In the genomic region with DNA sequence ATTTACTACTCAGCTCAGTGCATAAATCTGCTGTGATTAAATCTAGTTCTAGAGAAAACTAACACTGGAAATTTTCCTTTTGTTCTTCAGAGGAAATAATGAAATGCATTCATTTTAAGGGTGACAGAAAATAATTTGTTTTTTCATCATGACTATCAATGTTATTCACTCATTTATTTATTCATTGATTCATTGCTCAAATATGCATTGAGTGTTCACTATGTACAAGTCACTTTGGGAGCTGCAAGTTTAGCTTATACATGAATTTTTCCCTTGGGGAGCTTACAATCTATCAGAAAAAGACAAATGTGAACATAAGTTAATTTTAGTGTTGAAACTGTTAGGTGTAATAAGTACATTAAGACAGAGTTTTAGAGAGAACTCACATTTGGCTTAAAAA, we compare ENCODE assay signal across 32 cellular contexts.
"Had no signal": no experiment of that assay in that cellular context is flagged by ENCODE, and none has a peak within 500 bp of the region (broad histone marks: within the 10 kb centered on the region; RNA-seq: fewer than 3 reads in every experiment).

No MANE protein-coding gene starts in this region.

- H3K36me3 Mint-ChIP-seq: activated CD4-positive, alpha-beta memory T cell treated with anti-CD3 and anti-CD28 coated beads for 36 hours; activated CD8-positive, alpha-beta memory T cell treated with anti-CD3 and anti-CD28 coated beads, Interleukin-2, amount 10 ng/mL, durations not matched to agents 7 days and 5 days; activated naive CD4-positive, alpha-beta T cell treated with anti-CD3 and anti-CD28 coated beads, Interleukin-2, amount 50 U/mL, for 24 hours; activated naive CD8-positive, alpha-beta T cell treated with anti-CD3 and anti-CD28 coated beads for 36 hours had no signal

- ATAC-seq: activated CD4-positive, alpha-beta T cell treated with anti-CD3 and anti-CD28 coated beads for 36 hours; activated CD8-positive, alpha-beta memory T cell treated with anti-CD3 and anti-CD28 coated beads, Interleukin-2, amount 10 ng/mL, durations not matched to agents 7 days and 5 days; activated CD8-positive, alpha-beta T cell treated with anti-CD3 and anti-CD28 coated beads, Interleukin-2, amount 10 ng/mL, durations not matched to agents 7 days and 5 days; activated naive CD8-positive, alpha-beta T cell treated with anti-CD3 and anti-CD28 coated beads, Interleukin-2, amount 50 U/mL, for 24 hours; effector memory CD8-positive, alpha-beta T cell; gastroesophageal sphincter; heart right ventricle had no signal

- H3K27ac ChIP-seq: adrenal gland, ascending aorta, brain microvascular endothelial cell, epithelial cell of prostate, esophagus squamous epithelium, gastroesophageal sphincter, heart right ventricle, hepatocyte had no signal

- H3K4me1 ChIP-seq: adrenal gland, ascending aorta, esophagus squamous epithelium, gastroesophageal sphincter, heart right ventricle had no signal

- H3K4me3 ChIP-seq: adrenal gland, ascending aorta, esophagus squamous epithelium, gastroesophageal sphincter, heart right ventricle, hepatocyte had no signal

- H3K9me3 ChIP-seq: adrenal gland, esophagus squamous epithelium, gastroesophageal sphincter had no signal

- DNase-seq: activated CD4-positive, alpha-beta memory T cell treated with anti-CD3 and anti-CD28 coated beads for 36 hours; activated CD4-positive, alpha-beta T cell treated with anti-CD3 and anti-CD28 coated beads for 36 hours; activated CD4-positive, alpha-beta T cell treated with anti-CD3 and anti-CD28 coated beads, Interleukin-2, amount 10 ng/mL, durations not matched to agents 24 days and 14 days; activated CD4-positive, CD25-positive, alpha-beta regulatory T cell; activated CD4-positive, CD25-positive, alpha-beta regulatory T cell treated with anti-CD3 and anti-CD28 coated beads, Interleukin-2, amount 50 U/mL, for 72 hours; activated CD8-positive, alpha-beta memory T cell treated with anti-CD3 and anti-CD28 coated beads, Interleukin-2, amount 10 ng/mL, durations not matched to agents 7 days and 5 days; activated CD8-positive, alpha-beta memory T cell treated with anti-CD3 and anti-CD28 coated beads, Interleukin-2, amount 50 U/mL, for 4 hours; activated CD8-positive, alpha-beta T cell treated with anti-CD3 and anti-CD28 coated beads, Interleukin-2, amount 10 ng/mL, durations not matched to agents 7 days and 5 days; activated effector memory CD4-positive, alpha-beta T cell treated with anti-CD3 and anti-CD28 coated beads, Interleukin-2, amount 50 U/mL, for 16 hours; activated naive CD4-positive, alpha-beta T cell treated with anti-CD3 and anti-CD28 coated beads for 36 hours; activated naive CD8-positive, alpha-beta T cell treated with anti-CD3 and anti-CD28 coated beads for 36 hours; activated naive CD8-positive, alpha-beta T cell treated with anti-CD3 and anti-CD28 coated beads, Interleukin-2, amount 50 U/mL, for 24 hours; activated T-cell treated with anti-CD3 and anti-CD28 coated beads, Interleukin-2, amount 50 U/mL, for 1 hour; activated T-cell treated with anti-CD3 and anti-CD28 coated beads, Interleukin-2, amount 50 U/mL, for 48 hours; adrenal gland; brain microvascular endothelial cell; caudate nucleus; cortex of kidney; dermis blood vessel endothelial cell; effector CD4-positive, alpha-beta T cell; effector memory CD8-positive, alpha-beta T cell; esophagus squamous epithelium; foreskin melanocyte; heart right ventricle; T-helper 2 cell had no signal

- H3K4me3 Mint-ChIP-seq: activated CD4-positive, alpha-beta memory T cell treated with anti-CD3 and anti-CD28 coated beads for 36 hours; activated CD4-positive, alpha-beta T cell treated with anti-CD3 and anti-CD28 coated beads for 36 hours; activated CD4-positive, alpha-beta T cell treated with anti-CD3 and anti-CD28 coated beads, Interleukin-2, amount 10 ng/mL, durations not matched to agents 24 days and 14 days; activated CD8-positive, alpha-beta memory T cell treated with anti-CD3 and anti-CD28 coated beads, Interleukin-2, amount 10 ng/mL, durations not matched to agents 7 days and 5 days; activated CD8-positive, alpha-beta T cell treated with anti-CD3 and anti-CD28 coated beads, Interleukin-2, amount 10 ng/mL, durations not matched to agents 7 days and 5 days; activated naive CD4-positive, alpha-beta T cell treated with anti-CD3 and anti-CD28 coated beads for 36 hours; activated naive CD4-positive, alpha-beta T cell treated with anti-CD3 and anti-CD28 coated beads, Interleukin-2, amount 50 U/mL, for 24 hours; activated naive CD8-positive, alpha-beta T cell treated with anti-CD3 and anti-CD28 coated beads for 36 hours; activated naive CD8-positive, alpha-beta T cell treated with anti-CD3 and anti-CD28 coated beads, Interleukin-2, amount 50 U/mL, for 24 hours; activated T-helper 1 cell treated with anti-CD3 and anti-CD28 coated beads, Interleukin-12 subunit alpha, Interleukin-12 subunit beta, Interleukin-2, Interleukin-4 antibody, amounts not matched to agents 30 ng/mL and 10 ng/mL and 1 ng/mL, durations not matched to agents 14 hours and 24 hours and 36 hours; effector memory CD8-positive, alpha-beta T cell had no signal

- H2AFZ ChIP-seq: hepatocyte had no signal

- H3K4me1 Mint-ChIP-seq: activated CD4-positive, alpha-beta T cell treated with anti-CD3 and anti-CD28 coated beads for 36 hours; activated CD4-positive, alpha-beta T cell treated with anti-CD3 and anti-CD28 coated beads, Interleukin-2, amount 10 ng/mL, durations not matched to agents 24 days and 14 days; activated CD8-positive, alpha-beta memory T cell treated with anti-CD3 and anti-CD28 coated beads, Interleukin-2, amount 10 ng/mL, durations not matched to agents 7 days and 5 days; activated naive CD4-positive, alpha-beta T cell treated with anti-CD3 and anti-CD28 coated beads, Interleukin-2, amount 50 U/mL, for 24 hours; activated naive CD8-positive, alpha-beta T cell treated with anti-CD3 and anti-CD28 coated beads for 36 hours; activated naive CD8-positive, alpha-beta T cell treated with anti-CD3 and anti-CD28 coated beads, Interleukin-2, amount 50 U/mL, for 24 hours had no signal

- H3K36me3 ChIP-seq: adrenal gland, ascending aorta, brain microvascular endothelial cell, esophagus squamous epithelium, gastroesophageal sphincter, heart right ventricle had no signal

- H3K27me3 ChIP-seq: adrenal gland, ascending aorta, brain microvascular endothelial cell, esophagus squamous epithelium, gastroesophageal sphincter, heart right ventricle, hepatocyte had no signal

- H3K27me3 Mint-ChIP-seq: activated CD4-positive, alpha-beta memory T cell treated with anti-CD3 and anti-CD28 coated beads for 36 hours; activated CD4-positive, alpha-beta T cell treated with anti-CD3 and anti-CD28 coated beads for 36 hours; activated CD4-positive, alpha-beta T cell treated with anti-CD3 and anti-CD28 coated beads, Interleukin-2, amount 10 ng/mL, durations not matched to agents 24 days and 14 days; activated CD8-positive, alpha-beta memory T cell treated with anti-CD3 and anti-CD28 coated beads, Interleukin-2, amount 10 ng/mL, durations not matched to agents 7 days and 5 days; activated naive CD4-positive, alpha-beta T cell treated with anti-CD3 and anti-CD28 coated beads, Interleukin-2, amount 50 U/mL, for 24 hours; activated naive CD8-positive, alpha-beta T cell treated with anti-CD3 and anti-CD28 coated beads for 36 hours; activated naive CD8-positive, alpha-beta T cell treated with anti-CD3 and anti-CD28 coated beads, Interleukin-2, amount 50 U/mL, for 24 hours; effector memory CD8-positive, alpha-beta T cell had no signal

- H3K27ac Mint-ChIP-seq: activated CD4-positive, alpha-beta memory T cell treated with anti-CD3 and anti-CD28 coated beads for 36 hours; activated CD4-positive, alpha-beta T cell treated with anti-CD3 and anti-CD28 coated beads for 36 hours; activated CD4-positive, alpha-beta T cell treated with anti-CD3 and anti-CD28 coated beads, Interleukin-2, amount 10 ng/mL, durations not matched to agents 24 days and 14 days; activated CD8-positive, alpha-beta memory T cell treated with anti-CD3 and anti-CD28 coated beads, Interleukin-2, amount 10 ng/mL, durations not matched to agents 7 days and 5 days; activated CD8-positive, alpha-beta T cell treated with anti-CD3 and anti-CD28 coated beads, Interleukin-2, amount 10 ng/mL, durations not matched to agents 7 days and 5 days; activated naive CD4-positive, alpha-beta T cell treated with anti-CD3 and anti-CD28 coated beads for 36 hours; activated naive CD4-positive, alpha-beta T cell treated with anti-CD3 and anti-CD28 coated beads, Interleukin-2, amount 50 U/mL, for 24 hours; activated naive CD8-positive, alpha-beta T cell treated with anti-CD3 and anti-CD28 coated beads for 36 hours; activated naive CD8-positive, alpha-beta T cell treated with anti-CD3 and anti-CD28 coated beads, Interleukin-2, amount 50 U/mL, for 24 hours; activated T-helper 1 cell treated with anti-CD3 and anti-CD28 coated beads, Interleukin-12 subunit alpha, Interleukin-12 subunit beta, Interleukin-2, Interleukin-4 antibody, amounts not matched to agents 30 ng/mL and 10 ng/mL and 1 ng/mL, durations not matched to agents 14 hours and 24 hours and 36 hours; activated T-helper 2 cell treated with anti-CD3 and anti-CD28 coated beads, Interferon-gamma antibody, Interleukin-2, Interleukin-4, amounts not matched to agents 10 μg/mL and 5 μg/mL and 100 μg/mL, durations not matched to agents 14 hours and 24 hours and 36 hours; effector memory CD8-positive, alpha-beta T cell had no signal

- H3K79me2 ChIP-seq: hepatocyte had no signal

- H3K9me3 Mint-ChIP-seq: activated CD4-positive, alpha-beta T cell treated with anti-CD3 and anti-CD28 coated beads, Interleukin-2, amount 10 ng/mL, durations not matched to agents 24 days and 14 days; activated naive CD4-positive, alpha-beta T cell treated with anti-CD3 and anti-CD28 coated beads, Interleukin-2, amount 50 U/mL, for 24 hours; activated naive CD8-positive, alpha-beta T cell treated with anti-CD3 and anti-CD28 coated beads for 36 hours; activated naive CD8-positive, alpha-beta T cell treated with anti-CD3 and anti-CD28 coated beads, Interleukin-2, amount 50 U/mL, for 24 hours; activated T-helper 1 cell treated with anti-CD3 and anti-CD28 coated beads, Interleukin-12 subunit alpha, Interleukin-12 subunit beta, Interleukin-2, Interleukin-4 antibody, amounts not matched to agents 30 ng/mL and 10 ng/mL and 1 ng/mL, durations not matched to agents 14 hours and 24 hours and 36 hours; effector memory CD8-positive, alpha-beta T cell had no signal
